8 cellular contexts compared by ENCODE assay signal in genomic region chr7:37765872-37766525, GRCh38.
DNase-seq lines count a peak whose midpoint lies in the region; ATAC-seq and TF ChIP-seq lines count a peak whose summit lies in the region.

No MANE protein-coding gene starts in this region.

- H3K4me1 ChIP-seq in esophagus muscularis mucosa (no peaks in the 10 kb centered on the region), smooth muscle cell (ENCODE audit: low read depth) (no peaks in the 10 kb centered on the region)

- DNase-seq in AML-193 (lab: John Stamatoyannopoulos, UW) = peak; percentile 72 to 74
- DNase-seq in GM19238 (ENCODE audit: insufficient read length, low spot score) = peak; percentile 49
- DNase-seq in SKM-1 treated with dmso at 0.1 percent for 144 hours (lab: John Stamatoyannopoulos, UW; ENCODE audit: unreplicated experiment) = peak; percentile 21
- DNase-seq in esophagus muscularis mucosa (ENCODE audit: extremely low spot score) = no peak
- DNase-seq in smooth muscle cell (lab: John Stamatoyannopoulos, UW; ENCODE audit: unreplicated experiment) = no peak
- DNase-seq in activated gamma-delta T cell treated with Interleukin-2 at 50 U/mL for 16 hours = no peak

- no peaks in the 10 kb centered on the region for H3K79me2 ChIP-seq in smooth muscle cell (ENCODE audit: low read depth)

- TF ChIP-seq POLR2A in esophagus muscularis mucosa (IDR thresholded peaks at IDR 0.05; ENCODE audit: low read depth) = no peak

- no peak overlapping the region for H3K27ac ChIP-seq in esophagus muscularis mucosa (replicated peaks in 1 of 4)
- H3K27ac ChIP-seq in smooth muscle cell (ENCODE audit: low read depth) = no peak overlapping the region

- intact Hi-C loops in esophagus muscularis mucosa (cut with DNase I) = no loop called here

- WGBS in esophagus muscularis mucosa = 66% methylated on average over 6 of the region's 6 CpGs
- WGBS in smooth muscle cell (ENCODE audit: low lambda C conversion rate) = 94% methylated on average over 6 of the region's 6 CpGs

- no peak for TF ChIP-seq EP300 in esophagus muscularis mucosa (IDR thresholded peaks at IDR 0.05)

- H4K20me1 ChIP-seq in smooth muscle cell (ENCODE audit: low read depth) = no peaks in the 10 kb centered on the region

- no peak overlapping the region for H2AFZ ChIP-seq in smooth muscle cell (ENCODE audit: low read depth)

- H3K4me2 ChIP-seq in smooth muscle cell = no peak overlapping the region

- H3K4me3 ChIP-seq in esophagus muscularis mucosa = no peak overlapping the region
- no peak overlapping the region for H3K4me3 ChIP-seq in smooth muscle cell

- H3K27me3 ChIP-seq in esophagus muscularis mucosa = no peaks in the 10 kb centered on the region
- no peaks in the 10 kb centered on the region for H3K27me3 ChIP-seq in smooth muscle cell (ENCODE audit: low read depth)

- no peak overlapping the region for H3K9ac ChIP-seq in smooth muscle cell (ENCODE audit: low read depth)

- peak; percentile 90 for ATAC-seq in HG02981 (IDR thresholded peaks at IDR 0.05; ENCODE audit: unreplicated experiment)
- ATAC-seq in HG03196 (IDR thresholded peaks at IDR 0.05; ENCODE audit: unreplicated experiment) = no peak

- H3K9me3 ChIP-seq in esophagus muscularis mucosa (no peaks in the 10 kb centered on the region), smooth muscle cell (replicated peaks; ENCODE audit: low read depth) (no peaks in the 10 kb centered on the region)

- TF ChIP-seq CTCF in esophagus muscularis mucosa (IDR thresholded peaks at IDR 0.05) = no peak
- TF ChIP-seq CTCF in smooth muscle cell (IDR thresholded peaks at IDR 0.05; ENCODE audit: borderline replicate concordance, insufficient read depth, poor library complexity, severe bottlenecking) = no peak

- no peaks in the 10 kb centered on the region for H3F3A ChIP-seq in smooth muscle cell (ENCODE audit: low read depth)

- no peaks in the 10 kb centered on the region for H3K36me3 ChIP-seq in esophagus muscularis mucosa
- H3K36me3 ChIP-seq in smooth muscle cell (ENCODE audit: low read depth) = no peaks in the 10 kb centered on the region

Comparison
In these comparisons a context has a peak if more than half of its experiments do, and no peak if none do; other contexts are left out.
1. DNase-seq: peak in AML-193 (2 of 2), GM19238 (single experiment) and SKM-1 treated with dmso at 0.1 percent for 144 hours (single experiment); none in esophagus muscularis mucosa (single experiment), smooth muscle cell (single experiment) and activated gamma-delta T cell treated with Interleukin-2 at 50 U/mL for 16 hours (single experiment).